9 cellular contexts compared by ENCODE assay signal in genomic region chr11:75532200-75532972, GRCh38. TPM values are rescaled to one million over a fixed set of nuclear protein-coding genes. Genes with fewer than 3 reads are reported as not detected.
A peak's percentile ranks its signal among the peaks of the same experiment; 100 is the strongest.
DNase-seq lines count a peak whose midpoint lies in the region; ATAC-seq and TF ChIP-seq lines count a peak whose summit lies in the region.
"Had no signal": no experiment of that assay in that cellular context is flagged by ENCODE, and none has a peak within 500 bp of the region (broad histone marks: within the 10 kb centered on the region; RNA-seq: fewer than 3 reads in every experiment).

No MANE protein-coding gene starts in this region.

- H3K4me3 Mint-ChIP-seq in neural crest cell, result peak overlapping the region; percentile 73

- TF ChIP-seq CTCF in Panc1 (IDR thresholded peaks at IDR 0.05), result peak; percentile 94
- TF ChIP-seq CTCF in fibroblast of mammary gland (conservative IDR thresholded peaks at IDR 0.05; ENCODE audit: control insufficient read depth, insufficient read depth, low read depth, low read length), result peak; percentile 94
- peak; percentile 99 for TF ChIP-seq CTCF in neural crest cell (conservative IDR thresholded peaks at IDR 0.05)

- H3K36me3 ChIP-seq in Panc1 (ENCODE audit: control insufficient read depth, insufficient read depth, low read length), result no peaks in the 10 kb centered on the region

- peaks cover 42% of the 10 kb centered on the region for H3K4me1 Mint-ChIP-seq in neural crest cell

- H3K36me3 Mint-ChIP-seq in neural crest cell (ENCODE audit: low read depth), result no peaks in the 10 kb centered on the region

- no peaks in the 10 kb centered on the region for H3K9me3 Mint-ChIP-seq in neural crest cell

- H3K27ac Mint-ChIP-seq in neural crest cell (ENCODE audit: unreplicated experiment), result no peak overlapping the region

- ATAC-seq in Panc1, result peak; percentile 75
- ATAC-seq in HG02623 (IDR thresholded peaks at IDR 0.05; ENCODE audit: unreplicated experiment), result no peak

- peak; percentile 84 for DNase-seq in DMS79 treated with DMSO at 0.1 percent for 48 hours (lab: John Stamatoyannopoulos, UW)
- peak; percentile 61 for DNase-seq in Jurkat, Clone E6-1 (ENCODE audit: low read depth, low spot score)
- DNase-seq in Panc1 (ENCODE audit: low read depth, low spot score), result peak; percentile 58
- peak; percentile 69 for DNase-seq in activated T-cell treated with anti-CD3 and anti-CD28 coated beads for 48 hours (ENCODE audit: low read depth)
- peak; percentile 53 for DNase-seq in fibroblast of mammary gland (ENCODE audit: low read depth)
- DNase-seq in neural crest cell (ENCODE audit: low read depth, low spot score), result peak; percentile 86
- DNase-seq in superior temporal gyrus (ENCODE audit: extremely low spot score), result peak; percentile 85

- in situ Hi-C loops in Panc1 (cut with HindIII; ENCODE audit: low pct_unique_long_range_greater_than_20kb, low sequenced_read_pairs), result no loop called here

- H3K9me3 ChIP-seq in Panc1 (ENCODE audit: control insufficient read depth, insufficient read depth, low read depth, low read length), result no peaks in the 10 kb centered on the region

- H3K27me3 Mint-ChIP-seq in neural crest cell (ENCODE audit: low read depth), result peaks cover 6% of the 10 kb centered on the region

- no peaks in the 10 kb centered on the region for H3K27me3 ChIP-seq in Panc1 (ENCODE audit: control insufficient read depth, insufficient read depth, low read length)

- POLR2A ChIA-PET in Panc1 (lab: Charles Lee), result no interaction called here

- CTCF ChIA-PET in Panc1 (lab: Charles Lee), result interaction anchor here (0.6 to 2.6 kb wide), 6 partner anchors 21 to 144 kb away, joined by 3 to 17 read pairs (median 7); no protein-coding TSS in a partner anchor

- H3K4me1 ChIP-seq in Panc1 (ENCODE audit: control insufficient read depth, insufficient read depth, low read length), result peaks cover 20% of the 10 kb centered on the region

- H3K4me3 ChIP-seq in Jurkat, Clone E6-1 (ENCODE audit: low read length), result no peak overlapping the region
- H3K4me3 ChIP-seq in Panc1 (ENCODE audit: low read depth in 2 of 2, low read length in 2 of 2) (no peak overlapping the region; a peak in 1 of 4 replicates), fibroblast of mammary gland (ENCODE audit: control insufficient read depth, low read depth, low read length) (no peak overlapping the region)

- intact Hi-C loops in Panc1 (cut with micrococcal nuclease; ENCODE audit: unreplicated experiment), result loop anchor here (1.0 kb wide), 2 partner anchors 87 to 144 kb away; no protein-coding TSS in a partner anchor

- 0 out of 2 replicates have a peak overlapping the region, but pooled peaks have one; percentile 2 for H3K27ac ChIP-seq in Panc1 (ENCODE audit: low read length)
- H3K27ac ChIP-seq: epithelial cell of prostate had no signal

- BruUV-seq in Panc1 (replicated peaks; lab: Mats Ljungman, UMichigan), result no TSS peak

RNA-seq across cellular contexts. Expression of gene GDPD5, which starts 6.6 kb away (rescaled TPM):
- 6.8 TPM for polyA plus RNA-seq in Jurkat, Clone E6-1 (2012; ENCODE audit: insufficient read depth, insufficient read length)
- total RNA-seq in Panc1 (2021; ENCODE audit: unreplicated experiment) (6.0 TPM), neural crest cell (13.3 and 15.4 TPM in 2 replicates)
- polyA plus RNA-seq in Panc1 (2012; ENCODE audit: insufficient read length), result 7.3 TPM

RNA-seq across cellular contexts. Expression of gene SERPINH1, which starts 29.7 kb away (rescaled TPM):
- 22.8 TPM for polyA plus RNA-seq in Jurkat, Clone E6-1 (2012; ENCODE audit: insufficient read depth, insufficient read length)
- total RNA-seq in Panc1 (2021; ENCODE audit: unreplicated experiment) (89.8 TPM), neural crest cell (179 and 191 TPM in 2 replicates)
- 268 TPM for polyA plus RNA-seq in Panc1 (2012; ENCODE audit: insufficient read length)
